ENCODE assay signal across 18 cellular contexts in the genomic region with DNA sequence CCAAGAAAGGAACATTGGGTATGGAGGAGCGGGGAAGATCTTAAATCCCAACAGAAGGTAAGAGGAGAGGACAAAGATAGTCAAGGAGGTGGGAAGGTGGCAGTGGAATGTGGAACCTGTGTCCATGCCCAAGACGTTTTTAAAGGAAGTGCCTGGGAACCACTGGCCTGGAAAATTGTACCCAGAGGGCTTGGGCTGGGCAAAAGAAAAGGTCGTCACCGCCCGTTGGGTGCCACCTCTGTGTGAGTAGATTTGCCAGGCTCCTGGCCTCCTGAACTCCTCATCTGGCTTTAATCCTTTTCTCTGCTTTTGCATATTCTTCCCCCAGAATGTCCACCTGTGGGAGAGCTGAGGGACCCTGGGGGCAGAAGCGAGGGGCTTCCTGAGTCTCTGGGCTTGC. TPM values are rescaled to one million over a fixed set of nuclear protein-coding genes. Genes with fewer than 3 reads are reported as not detected.
DNase-seq lines count a peak whose midpoint lies in the region; ATAC-seq and TF ChIP-seq lines count a peak whose summit lies in the region.
"Had no signal": no experiment of that assay in that cellular context is flagged by ENCODE, and none has a peak within 500 bp of the region (broad histone marks: within the 10 kb centered on the region; RNA-seq: fewer than 3 reads in every experiment).

No MANE protein-coding gene starts in this region.

- H4K20me1 ChIP-seq in H9 (ENCODE audit: control insufficient read depth, insufficient read depth, insufficient read length) (no peaks in the 10 kb centered on the region), PC-9 (ENCODE audit: insufficient read depth) (no peaks in the 10 kb centered on the region)

- H3K4me1 ChIP-seq in H9 (ENCODE audit: insufficient read depth, low read length) (0 out of 2 replicates have a peak, but pooled peaks cover 3% of the 10 kb centered on the region), PC-9 (replicated peaks; ENCODE audit: insufficient read depth) (peaks cover 72% of the 10 kb centered on the region), mucosa of stomach (ENCODE audit: control insufficient read depth, insufficient read depth, low read length) (peaks cover 67% of the 10 kb centered on the region), skeletal muscle tissue (ENCODE audit: control insufficient read depth in 3 of 3, insufficient read depth in 3 of 3, low read length in 3 of 3) (peaks cover 51 to 68% (median 59%) of the 10 kb centered on the region in 3 donors)

- no peak overlapping the region for H4K5ac ChIP-seq in H9 (ENCODE audit: insufficient read length, low read depth, low read length)

- H4K91ac ChIP-seq in H9 (ENCODE audit: insufficient read length, low read depth, low read length) = no peak overlapping the region

- TF ChIP-seq CTCF in H9 (conservative IDR thresholded peaks at IDR 0.05) = no peak
- no peak for TF ChIP-seq CTCF in PC-9 (conservative IDR thresholded peaks at IDR 0.05)

- no peaks in the 10 kb centered on the region for H3K23me2 ChIP-seq in H9 (ENCODE audit: insufficient read length, low read depth, low read length, poor library complexity, severe bottlenecking)

- peak overlapping the region in 2 of 3 experiments; percentile 17 to 57; a peak in 3 of 7 replicates for H3K27ac Mint-ChIP-seq in H9
- H3K27ac Mint-ChIP-seq: HFFc6 had no signal

- no peaks in the 10 kb centered on the region for H3K9me2 ChIP-seq in PC-9 (ENCODE audit: insufficient read depth)

- H3F3A ChIP-seq in PC-9 (ENCODE audit: insufficient read depth, low read depth) = peaks cover 46% of the 10 kb centered on the region

- H2BK15ac ChIP-seq in H9 (ENCODE audit: low read depth, low read length) = no peak overlapping the region

- H3K23ac ChIP-seq in H9 (ENCODE audit: insufficient read length, low read depth, low read length) = no peak overlapping the region

- no peak overlapping the region for H2BK12ac ChIP-seq in H9 (ENCODE audit: insufficient read length, low read depth, low read length)

- CTCF ChIA-PET in PC-9 (lab: Charles Lee) = no interaction called here

- H2AFZ ChIP-seq in H9 (ENCODE audit: low read length) = no peak overlapping the region
- H2AFZ ChIP-seq in PC-9 = no peak overlapping the region

- H3K14ac ChIP-seq in H9 (ENCODE audit: insufficient read depth, low read length) = no peak overlapping the region

- H3K4me3 Mint-ChIP-seq in H9 = no peak overlapping the region; a peak in 1 of 5 replicates
- H3K4me3 Mint-ChIP-seq: HFFc6 had no signal

- no peaks in the 10 kb centered on the region for H3K9me3 Mint-ChIP-seq in H9
- H3K9me3 Mint-ChIP-seq: HFFc6 had no signal

- H3K4me2 ChIP-seq in H9 (ENCODE audit: insufficient read depth, insufficient read length, low read length) = no peak overlapping the region
- H3K4me2 ChIP-seq in PC-9 = peak overlapping the region; percentile 80

- peaks cover 0 to 25% (median 21%) of the 10 kb centered on the region in 3 experiments; a peak in 6 of 7 replicates for H3K36me3 Mint-ChIP-seq in H9 (ENCODE audit: insufficient read depth in 1 of 3, low read depth in 3 of 3)

- no TSS peak for BruUV-seq in PC-9 (replicated peaks; lab: Mats Ljungman, UMichigan)

- H3K27me3 ChIP-seq in H9 (ENCODE audit: insufficient read depth, low read length) (no peaks in the 10 kb centered on the region), PC-9 (ENCODE audit: insufficient read depth, low read depth) (no peaks in the 10 kb centered on the region), mucosa of stomach (ENCODE audit: control insufficient read depth, insufficient read depth, low read length) (no peaks in the 10 kb centered on the region), skeletal muscle tissue (ENCODE audit: control insufficient read depth in 3 of 3, insufficient read depth in 3 of 3, low read length in 3 of 3) (no peaks in the 10 kb centered on the region)
- H3K27me3 ChIP-seq: SJSA1 had no signal

- no peak overlapping the region for H3T11ph ChIP-seq in H9 (ENCODE audit: low read length)

- H2AK5ac ChIP-seq in H9 (ENCODE audit: insufficient read length, low read length) = no peak overlapping the region

- peak overlapping the region; percentile 48 for H3K4me3 ChIP-seq in PC-9
- H3K4me3 ChIP-seq in mucosa of stomach (ENCODE audit: low read length) = no peak overlapping the region
- H3K4me3 ChIP-seq in skeletal muscle tissue (ENCODE audit: low read length in 3 of 3) = no peak overlapping the region
- H3K4me3 ChIP-seq: SJSA1 had no signal

- POLR2A ChIA-PET in PC-9 (lab: Charles Lee; ENCODE audit: unreplicated experiment) = no interaction called here

- H4K8ac ChIP-seq in H9 (replicated peaks; ENCODE audit: insufficient read length, low read depth, low read length) = no peak overlapping the region

- no CpG with 5 or more reads among the region's 6 CpGs for WGBS in H9 (ENCODE audit: extremely low coverage, insufficient read length, low lambda C conversion rate)

- no peak overlapping the region for H3K4ac ChIP-seq in H9 (ENCODE audit: low read depth, low read length)

- H3K9me3 ChIP-seq in H9 (ENCODE audit: control insufficient read depth, low read depth, low read length) (no peaks in the 10 kb centered on the region), PC-9 (ENCODE audit: insufficient read depth, low read depth) (no peaks in the 10 kb centered on the region), mucosa of stomach (ENCODE audit: control insufficient read depth, low read length) (no peaks in the 10 kb centered on the region), skeletal muscle tissue (ENCODE audit: control insufficient read depth in 3 of 3, low read length in 3 of 3) (no peaks in the 10 kb centered on the region)
- H3K9me3 ChIP-seq: SJSA1 had no signal

- H2BK20ac ChIP-seq in H9 (ENCODE audit: low read depth, low read length, poor library complexity, severe bottlenecking) = no peak overlapping the region

- H3K9ac ChIP-seq in H9 (ENCODE audit: extremely low read depth, insufficient read length, low read length) (no peak overlapping the region), mucosa of stomach (ENCODE audit: low read length) (peak overlapping the region; percentile 23), skeletal muscle tissue (ENCODE audit: low read depth in 1 of 3, low read length in 3 of 3) (no peak overlapping the region)

- H3K27ac ChIP-seq in H9 (ENCODE audit: insufficient read length, low read depth, low read length) = no peak overlapping the region
- H3K27ac ChIP-seq in PC-9 = peak overlapping the region; percentile 94
- peak overlapping the region; percentile 87 for H3K27ac ChIP-seq in skeletal muscle tissue (ENCODE audit: low read depth, low read length)
- H3K27ac ChIP-seq: SJSA1 had no signal

- intact Hi-C loops in PC-9 (cut with micrococcal nuclease; ENCODE audit: unreplicated experiment) = no loop called here

- H3K36me3 ChIP-seq in PC-9 (ENCODE audit: low read depth) (peaks cover 36% of the 10 kb centered on the region), mucosa of stomach (ENCODE audit: control insufficient read depth, insufficient read depth, low read length) (no peaks in the 10 kb centered on the region), skeletal muscle tissue (ENCODE audit: control insufficient read depth in 3 of 3, insufficient read depth in 3 of 3, low read length in 3 of 3) (peaks cover 20 to 32% (median 22%) of the 10 kb centered on the region in 3 donors)

- no peak overlapping the region for H2BK120ac ChIP-seq in H9 (ENCODE audit: low read depth, low read length, poor library complexity, severe bottlenecking)

- peaks cover 39 to 49% of the 10 kb centered on the region in 2 experiments for H3K4me1 Mint-ChIP-seq in H9

- no peaks in the 10 kb centered on the region for H3K27me3 Mint-ChIP-seq in H9 (ENCODE audit: low read depth)

- no peak overlapping the region for H2BK5ac ChIP-seq in H9 (ENCODE audit: insufficient read length, low read length)

- no peak for DNase-seq in H9
- DNase-seq in PC-9 = peak; percentile 97 to 98
- no peak for DNase-seq in NCI-H2171 treated with DMSO at 0.1 percent for 48 hours (lab: John Stamatoyannopoulos, UW)
- no peak for DNase-seq in NCI-H2227 treated with DMSO at 0.1 percent for 48 hours (lab: John Stamatoyannopoulos, UW)
- DNase-seq: COR-L47; HFFc6; Karpas-422; NCI-H1105; NCI-H1694 treated with DMSO at 0.1 percent for 48 hours; NCI-H2107; NCI-H69; NK-92 treated with Interleukin-12 subunit alpha and Interleukin-12 subunit beta, amount 100 ng/mL, for 24 hours; OCI-M1 had no signal

- no peak overlapping the region for H3K56ac ChIP-seq in H9 (ENCODE audit: insufficient read length, low read depth, low read length)

- H3K79me1 ChIP-seq in H9 (ENCODE audit: insufficient read depth, low read depth, low read length, poor library complexity, severe bottlenecking) = no peaks in the 10 kb centered on the region

- no peak overlapping the region for H3K18ac ChIP-seq in H9 (ENCODE audit: insufficient read length, low read depth, low read length)

- ATAC-seq in HG03439 (IDR thresholded peaks at IDR 0.05; ENCODE audit: unreplicated experiment) (no peak), HG02798 (IDR thresholded peaks at IDR 0.05; ENCODE audit: poor library complexity, unreplicated experiment) (no peak)

- H3K79me2 ChIP-seq in H9 (ENCODE audit: insufficient read depth, low read length) (no peaks in the 10 kb centered on the region), PC-9 (ENCODE audit: low read depth) (peaks cover 89% of the 10 kb centered on the region)

RNA-seq across cellular contexts. Expression of a gene that starts 32.6 kb away (rescaled TPM):
- total RNA-seq in H9 (2021) = 22.8 and 24.7 TPM in 2 replicates
- 186 and 300 TPM in 2 replicates for total RNA-seq in PC-9 (2021)
- total RNA-seq in skeletal muscle tissue = 24.5 TPM

Comparison
In these comparisons a context has a peak if more than half of its experiments do, and no peak if none do; other contexts are left out.
1. DNase-seq: peak in PC-9 (2 of 2); none in H9 (single experiment), NCI-H2171 treated with DMSO at 0.1 percent for 48 hours (single experiment) and NCI-H2227 treated with DMSO at 0.1 percent for 48 hours (single experiment).